ENCODE assay signal across 20 cellular contexts in the genomic region with DNA sequence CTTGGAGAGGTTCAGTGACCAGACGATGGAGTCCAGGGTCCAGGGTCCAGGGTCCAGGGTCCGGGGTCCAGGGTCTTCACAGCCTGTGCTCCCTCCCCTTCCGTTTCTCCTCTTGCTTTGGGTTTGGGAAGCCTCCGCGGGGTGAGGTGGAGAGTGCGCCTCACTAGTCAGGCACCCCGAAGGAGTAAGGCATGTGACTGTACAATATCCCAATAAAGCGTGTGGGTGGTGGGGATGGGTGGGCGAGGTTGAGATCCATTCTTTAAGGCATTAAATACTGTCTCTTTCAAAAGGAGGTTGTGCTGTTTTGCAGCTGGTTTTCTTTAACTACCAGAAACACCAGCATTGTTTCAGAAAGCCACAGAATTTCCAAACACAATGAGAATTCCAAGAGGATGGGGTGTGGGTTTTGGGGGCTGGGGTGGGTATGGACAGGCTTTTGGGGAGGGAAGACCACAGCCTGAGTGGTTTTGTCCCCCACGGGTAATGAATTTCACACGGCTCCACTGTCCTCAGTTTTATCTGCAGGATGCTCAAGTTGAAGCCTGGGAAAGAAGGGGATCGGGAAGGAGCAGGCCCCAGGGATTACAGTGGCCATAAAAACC.
"Had no signal": no experiment of that assay in that cellular context is flagged by ENCODE, and none has a peak within 500 bp of the region (broad histone marks: within the 10 kb centered on the region; RNA-seq: fewer than 3 reads in every experiment).

No MANE protein-coding gene starts in this region.

- H3K4me1 ChIP-seq: colonic mucosa, heart left ventricle, parathyroid adenoma, prostate gland, suprapubic skin, thyroid gland, upper lobe of left lung, uterus had no signal

- H3K4me1 Mint-ChIP-seq: naive thymus-derived CD4-positive, alpha-beta T cell had no signal

- H3K4me3 ChIP-seq: colonic mucosa, heart left ventricle, prostate gland, sigmoid colon, skin epidermis, suprapubic skin, thyroid gland, upper lobe of left lung, uterus had no signal

- H3K27ac Mint-ChIP-seq: endodermal cell; naive thymus-derived CD4-positive, alpha-beta T cell had no signal

- H3K9me3 ChIP-seq: colonic mucosa, heart left ventricle, prostate gland, sigmoid colon, suprapubic skin, thyroid gland, upper lobe of left lung, uterus had no signal

- H3K9ac ChIP-seq: parathyroid adenoma had no signal

- H3K27me3 ChIP-seq: colonic mucosa, sigmoid colon, suprapubic skin, thyroid gland, upper lobe of left lung, uterus had no signal

- H3K36me3 ChIP-seq: colonic mucosa, heart left ventricle, prostate gland, sigmoid colon, suprapubic skin, thyroid gland, upper lobe of left lung, uterus had no signal

- H3K4me3 Mint-ChIP-seq: endodermal cell; naive thymus-derived CD4-positive, alpha-beta T cell had no signal

- DNase-seq: colonic mucosa; effector CD4-positive, alpha-beta T cell; endodermal cell; erythroblast; foreskin melanocyte; heart left ventricle; hypothalamus; kidney glomerular epithelial cell; mammary epithelial cell; naive thymus-derived CD4-positive, alpha-beta T cell; sigmoid colon; stimulated activated CD4-positive, alpha-beta T cell treated with anti-CD3 and anti-CD28 coated beads, Interleukin-12 subunit alpha, Interleukin-12 subunit beta, amount 100 ng/mL, for 4 hours; stimulated activated naive CD4-positive, alpha-beta T cell treated with Interleukin-2 at 50 U/mL for 16 hours; thyroid gland; upper lobe of left lung; uterus had no signal

- H3K36me3 Mint-ChIP-seq: naive thymus-derived CD4-positive, alpha-beta T cell had no signal

- H3K27ac ChIP-seq: colonic mucosa, heart left ventricle, parathyroid adenoma, prostate gland, sigmoid colon, suprapubic skin, thyroid gland, upper lobe of left lung, uterus had no signal

- H2AFZ ChIP-seq: parathyroid adenoma had no signal

- H3K79me2 ChIP-seq: parathyroid adenoma had no signal

- H3K9me3 Mint-ChIP-seq: endodermal cell had no signal
